21 cellular contexts compared by ENCODE assay signal in the genomic region with DNA sequence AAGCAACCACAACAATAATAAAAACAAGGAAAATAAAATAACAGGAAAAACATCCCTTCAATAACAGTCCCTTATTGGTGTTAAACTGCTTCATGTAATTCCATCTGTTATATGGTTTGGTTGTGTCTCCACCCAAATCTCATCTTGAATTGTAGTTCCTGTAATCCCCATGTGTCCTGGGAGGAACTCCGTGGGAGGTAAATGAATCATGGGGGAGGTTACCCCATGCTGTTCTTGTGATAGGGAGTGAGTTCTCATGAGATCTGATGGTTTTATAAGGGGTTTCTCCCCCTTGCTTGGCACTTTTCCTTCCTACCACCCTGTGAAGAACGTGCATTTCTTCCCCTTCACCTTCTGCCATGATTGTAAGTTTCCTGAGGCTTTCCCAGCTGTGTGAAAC.
A peak's percentile ranks its signal among the peaks of the same experiment; 100 is the strongest.
DNase-seq lines count a peak whose midpoint lies in the region; ATAC-seq and TF ChIP-seq lines count a peak whose summit lies in the region.
"Had no signal": no experiment of that assay in that cellular context is flagged by ENCODE, and none has a peak within 500 bp of the region (broad histone marks: within the 10 kb centered on the region; RNA-seq: fewer than 3 reads in every experiment).

No MANE protein-coding gene starts in this region.

- peaks cover 17% of the 10 kb centered on the region for H3K4me1 ChIP-seq in A673 (ENCODE audit: insufficient read depth, low read length, poor library complexity, severe bottlenecking)
- H3K4me1 ChIP-seq in mesenchymal stem cell (ENCODE audit: control insufficient read depth, insufficient read depth, low read depth, low read length) = no peaks in the 10 kb centered on the region
- H3K4me1 ChIP-seq in SJCRH30 = no peaks in the 10 kb centered on the region
- H3K4me1 ChIP-seq: BLaER1 had no signal

- H3K9me3 Mint-ChIP-seq in activated T-cell treated with anti-CD3 and anti-CD28 coated beads, Interleukin-2, amount 50 U/mL, for 24 hours = no peaks in the 10 kb centered on the region
- H3K9me3 Mint-ChIP-seq: CD8-positive, alpha-beta T cell had no signal

- H3K4ac ChIP-seq in mesenchymal stem cell (ENCODE audit: low read depth in 1 of 2, low read length in 2 of 2) = no peak overlapping the region

- no peak overlapping the region for H3K4me3 ChIP-seq in A673 (ENCODE audit: low read depth, low read length, poor library complexity, severe bottlenecking)
- no peak overlapping the region for H3K4me3 ChIP-seq in choroid plexus epithelial cell (ENCODE audit: low read depth, low read length)
- no peak overlapping the region for H3K4me3 ChIP-seq in mesenchymal stem cell (ENCODE audit: insufficient read depth in 1 of 2, low read depth in 1 of 2, low read length in 2 of 2)
- H3K4me3 ChIP-seq in SJCRH30 = no peak overlapping the region
- H3K4me3 ChIP-seq: BLaER1, PC-9 had no signal

- H3K9ac ChIP-seq in mesenchymal stem cell (ENCODE audit: low read length) = peak overlapping the region; percentile 19
- H3K9ac ChIP-seq: BLaER1 had no signal

- no peak overlapping the region for H4K8ac ChIP-seq in mesenchymal stem cell (ENCODE audit: low read length)

- H3K4me2 ChIP-seq in mesenchymal stem cell (ENCODE audit: low read length, poor library complexity, severe bottlenecking) = no peak overlapping the region
- H3K4me2 ChIP-seq: BLaER1, PC-9 had no signal

- H3K14ac ChIP-seq in mesenchymal stem cell (ENCODE audit: low read length in 2 of 2) = no peak overlapping the region

- no peak overlapping the region for H4K91ac ChIP-seq in mesenchymal stem cell (ENCODE audit: low read length)

- peak; percentile 47 for DNase-seq in A673 (ENCODE audit: low spot score)
- peak; percentile 36 for DNase-seq in LHCN-M2 (ENCODE audit: low read depth)
- DNase-seq in choroid plexus epithelial cell (ENCODE audit: low read depth) = peak; percentile 63
- DNase-seq in mesenchymal stem cell = no peak
- DNase-seq in activated T-cell treated with anti-CD3 and anti-CD28 coated beads, Interleukin-2, amount 50 U/mL, for 24 hours = no peak
- no peak for DNase-seq in SJCRH30
- DNase-seq in activated naive CD4-positive, alpha-beta T cell (lab: John Stamatoyannopoulos, UW) = no peak
- DNase-seq: 8988T; CD8-positive, alpha-beta T cell; DMS53; KG1; MV-4-11; NCI-H1417; NCI-H187 treated with DMSO at 0.1 percent for 48 hours; NCI-H345; NCI-H526; PC-9; SIG-M5 had no signal

- no peak overlapping the region for H3K23ac ChIP-seq in mesenchymal stem cell (ENCODE audit: low read length in 2 of 2)

- H3K27me3 ChIP-seq in A673 (replicated peaks; ENCODE audit: insufficient read depth, low read depth, low read length, poor library complexity) (no peaks in the 10 kb centered on the region), mesenchymal stem cell (ENCODE audit: control insufficient read depth in 1 of 2, insufficient read depth in 1 of 2, low read length in 2 of 2) (no peaks in the 10 kb centered on the region), SJCRH30 (no peaks in the 10 kb centered on the region)
- H3K27me3 ChIP-seq: BLaER1 had no signal

- no peak overlapping the region for H2BK15ac ChIP-seq in mesenchymal stem cell (ENCODE audit: low read depth, poor library complexity, severe bottlenecking)

- no CpG with 5 or more reads among the region's 2 CpGs for WGBS in mesenchymal stem cell

- POLR2A ChIA-PET in A673 (lab: Charles Lee; ENCODE audit: low non-redundant PET) = no interaction called here

- no peaks in the 10 kb centered on the region for H3K79me1 ChIP-seq in mesenchymal stem cell (replicated peaks; ENCODE audit: low read length, poor library complexity, severe bottlenecking)

- TF ChIP-seq CTCF in A673 (conservative IDR thresholded peaks at IDR 0.05; ENCODE audit: low read depth, low read length) = no peak
- TF ChIP-seq CTCF in choroid plexus epithelial cell (conservative IDR thresholded peaks at IDR 0.05; ENCODE audit: low read depth, low read length) = no peak

- H3K27ac Mint-ChIP-seq in activated T-cell treated with anti-CD3 and anti-CD28 coated beads, Interleukin-2, amount 50 U/mL, for 24 hours = no peak overlapping the region
- H3K27ac Mint-ChIP-seq: CD8-positive, alpha-beta T cell had no signal

- H3K4me1 Mint-ChIP-seq in activated T-cell treated with anti-CD3 and anti-CD28 coated beads, Interleukin-2, amount 50 U/mL, for 24 hours (ENCODE audit: low read depth) = no peaks in the 10 kb centered on the region

- H3K9me3 ChIP-seq in A673 (ENCODE audit: low read depth, low read length, poor library complexity, severe bottlenecking) (no peaks in the 10 kb centered on the region), mesenchymal stem cell (ENCODE audit: control insufficient read depth, low read length) (no peaks in the 10 kb centered on the region), SJCRH30 (replicated peaks) (no peaks in the 10 kb centered on the region)
- H3K9me3 ChIP-seq: BLaER1 had no signal

- H3K36me3 ChIP-seq in A673 (ENCODE audit: insufficient read depth, low read length, poor library complexity, severe bottlenecking) (no peaks in the 10 kb centered on the region), mesenchymal stem cell (ENCODE audit: control insufficient read depth in 1 of 2, insufficient read depth in 2 of 2, low read depth in 1 of 2, low read length in 2 of 2) (no peaks in the 10 kb centered on the region), SJCRH30 (no peaks in the 10 kb centered on the region)
- H3K36me3 ChIP-seq: BLaER1 had no signal

- H2AK5ac ChIP-seq in mesenchymal stem cell (ENCODE audit: low read length, severe bottlenecking) = no peak overlapping the region

- H2BK12ac ChIP-seq in mesenchymal stem cell (ENCODE audit: low read length in 2 of 2) = no peak overlapping the region

- no peak overlapping the region for H2AFZ ChIP-seq in mesenchymal stem cell (ENCODE audit: low read depth, low read length)
- H2AFZ ChIP-seq: PC-9 had no signal

- intact Hi-C loops in A673 (cut with micrococcal nuclease; ENCODE audit: unreplicated experiment) = no loop called here

- H2BK120ac ChIP-seq in mesenchymal stem cell (ENCODE audit: low read depth, low read length) = no peak overlapping the region

- H3K27ac ChIP-seq in A673 (ENCODE audit: low read depth, low read length, poor library complexity, severe bottlenecking) (no peak overlapping the region), mesenchymal stem cell (ENCODE audit: low read length, poor library complexity, severe bottlenecking) (no peak overlapping the region), SJCRH30 (no peak overlapping the region)
- H3K27ac ChIP-seq: BLaER1, PC-9, RWPE1 had no signal

- H3K36me3 Mint-ChIP-seq in activated T-cell treated with anti-CD3 and anti-CD28 coated beads, Interleukin-2, amount 50 U/mL, for 24 hours (ENCODE audit: low read depth) = no peaks in the 10 kb centered on the region
- H3K36me3 Mint-ChIP-seq: CD8-positive, alpha-beta T cell had no signal

- no peaks in the 10 kb centered on the region for H3K27me3 Mint-ChIP-seq in activated T-cell treated with anti-CD3 and anti-CD28 coated beads, Interleukin-2, amount 50 U/mL, for 24 hours

- BruUV-seq in A673 (replicated peaks; lab: Mats Ljungman, UMichigan) = no TSS peak

- CTCF ChIA-PET in A673 (lab: Charles Lee) = no interaction called here

- no peak overlapping the region for H3K18ac ChIP-seq in mesenchymal stem cell (ENCODE audit: low read depth in 1 of 2, low read length in 2 of 2)

- H3K4me3 Mint-ChIP-seq in activated T-cell treated with anti-CD3 and anti-CD28 coated beads, Interleukin-2, amount 50 U/mL, for 24 hours = no peak overlapping the region
- H3K4me3 Mint-ChIP-seq: CD8-positive, alpha-beta T cell had no signal

- no peak for ATAC-seq in HG02852 (IDR thresholded peaks at IDR 0.05; ENCODE audit: unreplicated experiment)
- ATAC-seq: CD8-positive, alpha-beta T cell had no signal

- no peak overlapping the region for H2BK5ac ChIP-seq in mesenchymal stem cell (ENCODE audit: low read depth, low read length, poor library complexity, severe bottlenecking)

Comparison
In these comparisons a context has a peak if more than half of its experiments do, and no peak if none do; other contexts are left out.
1. DNase-seq: peak in A673 (single experiment), LHCN-M2 (single experiment) and choroid plexus epithelial cell (single experiment); none in mesenchymal stem cell (single experiment), activated T-cell treated with anti-CD3 and anti-CD28 coated beads, Interleukin-2, amount 50 U/mL, for 24 hours (single experiment), SJCRH30 (0 of 2) and activated naive CD4-positive, alpha-beta T cell (0 of 4).